8 cellular contexts compared by ENCODE assay signal in genomic region chr3:18423401-18424212, GRCh38. TPM values are rescaled to one million over a fixed set of nuclear protein-coding genes. Genes with fewer than 3 reads are reported as not detected.
DNase-seq lines count a peak whose midpoint lies in the region; ATAC-seq, FAIRE-seq and TF ChIP-seq lines count a peak whose summit lies in the region.

No MANE protein-coding gene starts in this region.

- TF ChIP-seq POLR2A in endothelial cell of umbilical vein (IDR thresholded peaks at IDR 0.05; ENCODE audit: low read depth, low read length): no peak

- peaks cover 7% of the 10 kb centered on the region for H3K36me3 Mint-ChIP-seq in WTC11

- H3K27me3 ChIP-seq in GM23248 (replicated peaks; ENCODE audit: insufficient read depth): no peaks in the 10 kb centered on the region
- no peaks in the 10 kb centered on the region; the same call in 1 of the 2 replicates for H3K27me3 ChIP-seq in KMS-11 (ENCODE audit: insufficient read depth, low read depth)
- peaks cover 10 to 31% of the 10 kb centered on the region in 2 experiments for H3K27me3 ChIP-seq in endothelial cell of umbilical vein (ENCODE audit: control insufficient read depth in 2 of 2, insufficient read depth in 2 of 2, low read length in 2 of 2)

- CTCF ChIA-PET in WTC11 (lab: Charles Lee): interaction anchor here (0.8 to 1.0 kb wide), 2 partner anchors 13 to 530 kb away, joined by 3 to 4 read pairs; no protein-coding TSS in a partner anchor
- CTCF ChIA-PET in endothelial cell of umbilical vein (lab: Charles Lee): interaction anchor here (0.9 kb wide), 1 partner anchor 21 kb away, joined by 3 read pairs; no protein-coding TSS in a partner anchor

- H3K27ac Mint-ChIP-seq in WTC11: peak overlapping the region; percentile 78

- H3K4me1 ChIP-seq in GM23248 (ENCODE audit: insufficient read depth) (peaks cover 13% of the 10 kb centered on the region), KMS-11 (ENCODE audit: low read depth, poor library complexity, severe bottlenecking) (no peaks in the 10 kb centered on the region), endothelial cell of umbilical vein (ENCODE audit: control insufficient read depth, extremely low read depth, insufficient read depth, low read length) (peaks cover 8% of the 10 kb centered on the region), mesodermal cell (ENCODE audit: control insufficient read depth, insufficient read depth, low read length, poor library complexity, severe bottlenecking) (peaks cover 9% of the 10 kb centered on the region)

- H3K9me3 ChIP-seq in GM23248 (ENCODE audit: low read depth) (no peaks in the 10 kb centered on the region), endothelial cell of umbilical vein (replicated peaks; ENCODE audit: control insufficient read depth, insufficient read depth, low read length) (no peaks in the 10 kb centered on the region), mesodermal cell (ENCODE audit: control insufficient read depth, low read length) (no peaks in the 10 kb centered on the region)

- H3K4me2 ChIP-seq in GM23248 (ENCODE audit: unreplicated experiment) (peak overlapping the region; percentile 94), KMS-11 (peak overlapping the region; percentile 66), endothelial cell of umbilical vein (ENCODE audit: insufficient read depth, low read length) (peak overlapping the region; percentile 86)

- peak overlapping the region; percentile 99 for H2AFZ ChIP-seq in GM23248
- peak overlapping the region; percentile 66; the same call in 1 of the 2 replicates for H2AFZ ChIP-seq in KMS-11 (ENCODE audit: low read depth)
- peak overlapping the region; percentile 88 for H2AFZ ChIP-seq in endothelial cell of umbilical vein (ENCODE audit: low read depth, low read length)

- peak overlapping the region; percentile 94 for H3K4me3 ChIP-seq in GM23248
- H3K4me3 ChIP-seq in KMS-11 (IDR thresholded peaks at IDR 0.05; ENCODE audit: insufficient read depth, low read depth, low read length): no peak overlapping the region
- peak overlapping the region; percentile 66 to 72 (median 68) for H3K4me3 ChIP-seq in endothelial cell of umbilical vein (replicated peaks in 1 of 3; ENCODE audit: insufficient read depth in 1 of 3, low read depth in 1 of 3, low read length in 3 of 3)
- peak overlapping the region; percentile 77 for H3K4me3 ChIP-seq in mesodermal cell (ENCODE audit: extremely low read depth, insufficient read depth, low read length, poor library complexity, severe bottlenecking)

- BruUV-seq in endothelial cell of umbilical vein (replicated peaks; lab: Mats Ljungman, UMichigan): TSS peak; percentile 19

- H3K9me2 ChIP-seq in GM23248 (ENCODE audit: insufficient read depth): no peaks in the 10 kb centered on the region

- peak; percentile 64 for FAIRE-seq in endothelial cell of umbilical vein (lab: Jason Lieb, UNC)

- H3K4me1 Mint-ChIP-seq in WTC11: peaks cover 40% of the 10 kb centered on the region

- dilution Hi-C loops in endothelial cell of umbilical vein (cut with MboI; ENCODE audit: extremely low pct_ligation_motif_present, low sequenced_read_pairs): no loop called here

- H3K9me1 ChIP-seq in endothelial cell of umbilical vein (replicated peaks; ENCODE audit: control insufficient read depth, extremely low read depth, insufficient read depth, low read length): no peaks in the 10 kb centered on the region

- H3K27ac ChIP-seq in GM23248 (peak overlapping the region; percentile 63), KMS-11 (no peak overlapping the region), endothelial cell of umbilical vein (ENCODE audit: insufficient read depth, low read depth, low read length) (no peak overlapping the region), mesodermal cell (ENCODE audit: low read depth, low read length, severe bottlenecking) (peak overlapping the region; percentile 0), substantia nigra (ENCODE audit: low read depth, low read length, poor library complexity, severe bottlenecking) (peak overlapping the region; percentile 84)

- WGBS in GM23248 (ENCODE audit: low coverage in 1 of 2, low lambda C conversion rate in 2 of 2, missing lambda C conversion rate in 2 of 2), 2 experiments: 1 to 2% methylated on average over 22 of the region's 22 CpGs
- 0 to 4% methylated on average over 8 to 14 of the region's 22 CpGs for WGBS in mesodermal cell (ENCODE audit: insufficient coverage in 2 of 2), 2 experiments

- H3K36me3 ChIP-seq in GM23248 (ENCODE audit: low read depth) (no peaks in the 10 kb centered on the region), KMS-11 (ENCODE audit: insufficient read depth) (no peaks in the 10 kb centered on the region), endothelial cell of umbilical vein (ENCODE audit: control insufficient read depth in 2 of 2, extremely low read depth in 1 of 2, insufficient read depth in 2 of 2, low read length in 2 of 2) (no peaks in the 10 kb centered on the region), mesodermal cell (ENCODE audit: control insufficient read depth, insufficient read depth, low read length) (no peaks in the 10 kb centered on the region)

- peak overlapping the region; percentile 93 for H3K4me3 Mint-ChIP-seq in WTC11

- TF ChIP-seq CTCF in KMS-11 (conservative IDR thresholded peaks at IDR 0.05; ENCODE audit: low read depth, low read length) (no peak), WTC11 (IDR thresholded peaks at IDR 0.05) (no peak), endothelial cell of umbilical vein (IDR thresholded peaks at IDR 0.05; ENCODE audit: extremely low read depth in 1 of 2, insufficient read depth in 1 of 2, low read depth in 1 of 2, low read length in 2 of 2) (no peak)

- H3K9me3 Mint-ChIP-seq in WTC11: no peaks in the 10 kb centered on the region

- intact Hi-C loops in endothelial cell of umbilical vein (cut with micrococcal nuclease): loop anchor here (1.0 to 5.0 kb wide), 2 partner anchors 22 to 1464 kb away; no protein-coding TSS in a partner anchor

- peaks cover 22% of the 10 kb centered on the region for H3K79me2 ChIP-seq in GM23248 (ENCODE audit: insufficient read depth)
- H3K79me2 ChIP-seq in KMS-11 (ENCODE audit: insufficient read depth, low read depth): no peaks in the 10 kb centered on the region
- no peaks in the 10 kb centered on the region for H3K79me2 ChIP-seq in endothelial cell of umbilical vein (ENCODE audit: control insufficient read depth, insufficient read depth, low read length)

- H4K20me1 ChIP-seq in GM23248 (ENCODE audit: insufficient read depth) (no peaks in the 10 kb centered on the region), KMS-11 (ENCODE audit: insufficient read depth) (no peaks in the 10 kb centered on the region), endothelial cell of umbilical vein (replicated peaks; ENCODE audit: control insufficient read depth, extremely low read depth, insufficient read depth, low read length) (no peaks in the 10 kb centered on the region)

- no peak for ATAC-seq in WTC11

- peak overlapping the region; percentile 86 for H3K9ac ChIP-seq in GM23248
- H3K9ac ChIP-seq in KMS-11: no peak overlapping the region; the same call in 1 of the 2 replicates
- peak overlapping the region; percentile 12 for H3K9ac ChIP-seq in endothelial cell of umbilical vein (replicated peaks; ENCODE audit: extremely low read depth, insufficient read depth, low read length)

- DNase-seq in NCI-H146 (lab: John Stamatoyannopoulos, UW) (peak; percentile 24), NCI-H146 treated with DMSO at 0.1 percent for 48 hours (lab: John Stamatoyannopoulos, UW; ENCODE audit: unreplicated experiment) (no peak), GM23248 (peak; percentile 73), WTC11 (ENCODE audit: low spot score) (peak; percentile 47), endothelial cell of umbilical vein (ENCODE audit: low read depth, low spot score) (peak; percentile 61), substantia nigra (lab: John Stamatoyannopoulos, UW) (peak in 24 of 49 donors; percentile 1 to 51 (median 25))

- H3F3A ChIP-seq in GM23248 (ENCODE audit: insufficient read depth): no peaks in the 10 kb centered on the region

- H3K27me3 Mint-ChIP-seq in WTC11 (ENCODE audit: low read depth): no peaks in the 10 kb centered on the region

- POLR2A ChIA-PET in WTC11 (lab: Charles Lee): no interaction called here
- POLR2A ChIA-PET in endothelial cell of umbilical vein (lab: Charles Lee): interaction anchor here (0.7 kb wide), 2 partner anchors 57 to 783 kb away, joined by 3 read pairs; no protein-coding TSS in a partner anchor

- in situ Hi-C loops in GM23248 (cut with MboI): no loop called here

TF ChIP-seq in WTC11, 78 proteins besides CTCF, POLR2A, EP300 and RAD21 (continues in another document):
- TF ChIP-seq SMAD4 (CRISPR knock-in tag; IDR thresholded peaks at IDR 0.05): no peak

TF ChIP-seq in endothelial cell of umbilical vein, 7 proteins besides CTCF, POLR2A, EP300 and RAD21:
- no peak for TF ChIP-seq MAX (IDR thresholded peaks at IDR 0.05; ENCODE audit: insufficient read depth, insufficient read length)
- no peak for TF ChIP-seq MYC (IDR thresholded peaks at IDR 0.05; ENCODE audit: low read depth, low read length)
- no peak for TF ChIP-seq POLR2AphosphoS5 (IDR thresholded peaks at IDR 0.05; ENCODE audit: insufficient read depth, low read depth, low read length)
- no peak for TF ChIP-seq EZH2 (IDR thresholded peaks at IDR 0.05; ENCODE audit: borderline replicate concordance, low read depth, low read length, severe bottlenecking)
- no peak for TF ChIP-seq JUN (IDR thresholded peaks at IDR 0.05; ENCODE audit: borderline replicate concordance, insufficient read depth, insufficient read length, low read depth)
- no peak for TF ChIP-seq FOS (IDR thresholded peaks at IDR 0.05; ENCODE audit: borderline replicate concordance, insufficient read depth, low read length)
- TF ChIP-seq GATA2 (IDR thresholded peaks at IDR 0.05; ENCODE audit: insufficient read depth, insufficient read length, low read depth, low read length): no peak

RNA-seq across cellular contexts. Expression of gene SATB1, which starts 1.5 kb away (rescaled TPM):
- total RNA-seq in GM23248 (2014; rRNA removed; shearing (Covaris generic)): 12.0 and 31.4 TPM in 2 replicates
- polyA plus RNA-seq in GM23248 (2016; fragmentation: Nextera tagmentation; extraction: Ambion mirVana) (5.5 and 5.7 TPM in 2 replicates), endothelial cell of umbilical vein (3.9 and 6.0 TPM in 2 replicates)
- total RNA-seq in WTC11 (2021) (31.1 to 36.8 TPM (median 36.2 TPM) in 3 replicates), endothelial cell of umbilical vein (6.2 and 6.7 TPM in 2 replicates)
- polyA plus RNA-seq in endothelial cell of umbilical vein (2011; cell fraction: cytosol; rRNA removed): 5.0 and 7.3 TPM in 2 replicates
- polyA plus RNA-seq in endothelial cell of umbilical vein (2011; cell fraction: nucleus; rRNA removed): 27.7 and 27.9 TPM in 2 replicates
- 2.5 and 2.8 TPM in 2 replicates for polyA plus RNA-seq in endothelial cell of umbilical vein (2012)
- polyA minus RNA-seq in endothelial cell of umbilical vein: 11.4 and 24.6 TPM in 2 replicates
- polyA minus RNA-seq in endothelial cell of umbilical vein (2011; cell fraction: cytosol; rRNA and poly(A)+ RNA removed): not detected
- 15.5 and 24.6 TPM in 2 replicates for polyA minus RNA-seq in endothelial cell of umbilical vein (2011; cell fraction: nucleus; rRNA and poly(A)+ RNA removed)
- polyA plus RNA-seq in mesodermal cell (2013, experiment 1 of 2): 32.7 TPM
- 29.9 TPM for polyA plus RNA-seq in mesodermal cell (2013, experiment 2 of 2)

Comparison
In these comparisons a context has a peak if more than half of its experiments do, and no peak if none do; other contexts are left out.
1. H3K27ac ChIP-seq: peak in GM23248 (single experiment), mesodermal cell (single experiment) and substantia nigra (single experiment); none in KMS-11 (single experiment) and endothelial cell of umbilical vein (single experiment).
2. Peak in every context shown above with its lines, with median percentiles within 50 percentile points of each other: H2AFZ ChIP-seq and H3K4me2 ChIP-seq.